ENCODE assay signal across 8 cellular contexts in genomic region chr6:127737009-127737486, GRCh38.
DNase-seq lines count a peak whose midpoint lies in the region; ATAC-seq, FAIRE-seq and TF ChIP-seq lines count a peak whose summit lies in the region.

No MANE protein-coding gene starts in this region.

- H3K27me3 ChIP-seq in BE2C, result peaks cover 10% of the 10 kb centered on the region
- H3K27me3 ChIP-seq in breast epithelium, result no peaks in the 10 kb centered on the region

- H3K4me3 ChIP-seq in BE2C (ENCODE audit: low read depth, low read length) (no peak overlapping the region), SK-N-MC (peak overlapping the region; percentile 18; the same call in 1 of the 2 replicates), breast epithelium (no peak overlapping the region)

- FAIRE-seq in islet of Langerhans (lab: Jason Lieb, UNC), result peak; percentile 99

- intact Hi-C loops in breast epithelium (cut with DNase I; ENCODE audit: low total_unique reads), result no loop called here

- H3K36me3 ChIP-seq in BE2C, result no peaks in the 10 kb centered on the region
- no peaks in the 10 kb centered on the region for H3K36me3 ChIP-seq in SK-N-MC (ENCODE audit: insufficient read depth, low read length)
- H3K36me3 ChIP-seq in breast epithelium, result no peaks in the 10 kb centered on the region

- H3K27ac ChIP-seq in SK-N-MC (peak overlapping the region; percentile 51; the same call in 1 of the 2 replicates), breast epithelium (no peak overlapping the region)

- H3K4me1 ChIP-seq in BE2C (no peaks in the 10 kb centered on the region), breast epithelium (no peaks in the 10 kb centered on the region)

- no peak overlapping the region for H3K9ac ChIP-seq in SK-N-MC (ENCODE audit: insufficient read length)

- DNase-seq in BE2C (peak; percentile 38), NCI-H128 (lab: John Stamatoyannopoulos, UW; ENCODE audit: unreplicated experiment) (peak; percentile 54), SK-N-MC (ENCODE audit: low read depth, low spot score) (peak; percentile 95), breast epithelium (ENCODE audit: low spot score in 2 of 2) (peak in 1 of 2 donors; percentile 18)
- peak; percentile 4 to 19 for DNase-seq in stimulated activated CD8-positive, alpha-beta memory T cell treated with anti-CD3 and anti-CD28 coated beads, Interleukin-7, amount 100 ng/mL, for 4 hours (ENCODE audit: low read depth in 2 of 2)

- H3K9me3 ChIP-seq in BE2C (no peaks in the 10 kb centered on the region), SK-N-MC (ENCODE audit: low read depth, low read length) (no peaks in the 10 kb centered on the region; the same call in 1 of the 2 replicates), breast epithelium (no peaks in the 10 kb centered on the region)

- TF ChIP-seq POLR2A in breast epithelium (IDR thresholded peaks at IDR 0.05), result no peak

- peak; percentile 70 for TF ChIP-seq CTCF in BE2C (IDR thresholded peaks at IDR 0.05; ENCODE audit: low read depth, low read length)
- peak in 2 of 3 donors; percentile 58 to 63 for TF ChIP-seq CTCF in breast epithelium (IDR thresholded peaks at IDR 0.05)

- peak; percentile 94 for ATAC-seq in GM18517 (IDR thresholded peaks at IDR 0.05; ENCODE audit: unreplicated experiment)
- ATAC-seq in HG02885 (IDR thresholded peaks at IDR 0.05; ENCODE audit: poor library complexity, unreplicated experiment), result peak; percentile 98
